ENCODE assay signal across 16 cellular contexts in genomic region chr11:2564008-2564530, GRCh38.
"Had no signal": no experiment of that assay in that cellular context is flagged by ENCODE, and none has a peak within 500 bp of the region (broad histone marks: within the 10 kb centered on the region; RNA-seq: fewer than 3 reads in every experiment).

No MANE protein-coding gene starts in this region.

- H3K27me3 Mint-ChIP-seq: activated naive CD8-positive, alpha-beta T cell treated with anti-CD3 and anti-CD28 coated beads, Interleukin-2, amount 10 ng/mL, durations not matched to agents 7 days and 5 days; memory B cell had no signal

- H3K27ac ChIP-seq: neural progenitor cell, upper lobe of right lung had no signal

- H3K4me3 Mint-ChIP-seq: activated naive CD8-positive, alpha-beta T cell treated with anti-CD3 and anti-CD28 coated beads, Interleukin-2, amount 10 ng/mL, durations not matched to agents 7 days and 5 days; immature natural killer cell; memory B cell; neural progenitor cell; T-helper 1 cell treated with Interleukin-12 subunit alpha and Interleukin-12 subunit beta and Interleukin-4 antibody, amounts not matched to agents 30 μg/mL and 1 μg/mL, for 36 hours; WTC11 had no signal

- ATAC-seq: WTC11 had no signal

- H3K36me3 ChIP-seq: neural progenitor cell, upper lobe of right lung had no signal

- H3K9me3 Mint-ChIP-seq: activated naive CD8-positive, alpha-beta T cell treated with anti-CD3 and anti-CD28 coated beads, Interleukin-2, amount 10 ng/mL, durations not matched to agents 7 days and 5 days; immature natural killer cell; memory B cell; neural progenitor cell; T-helper 1 cell treated with Interleukin-12 subunit alpha and Interleukin-12 subunit beta and Interleukin-4 antibody, amounts not matched to agents 30 μg/mL and 1 μg/mL, for 36 hours; WTC11 had no signal

- H3K36me3 Mint-ChIP-seq: activated naive CD8-positive, alpha-beta T cell treated with anti-CD3 and anti-CD28 coated beads, Interleukin-2, amount 10 ng/mL, durations not matched to agents 7 days and 5 days; immature natural killer cell; neural progenitor cell; WTC11 had no signal

- H3K27me3 ChIP-seq: upper lobe of right lung had no signal

- H3K4me1 Mint-ChIP-seq: activated naive CD8-positive, alpha-beta T cell treated with anti-CD3 and anti-CD28 coated beads, Interleukin-2, amount 10 ng/mL, durations not matched to agents 7 days and 5 days; neural progenitor cell; WTC11 had no signal

- H3K4me3 ChIP-seq: neural progenitor cell, upper lobe of right lung had no signal

- DNase-seq: activated naive CD4-positive, alpha-beta T cell; activated T-cell treated with anti-CD3 and anti-CD28 coated beads, Interleukin-2, amount 50 U/mL, for 1 hour; effector CD4-positive, alpha-beta T cell; foreskin fibroblast; immature natural killer cell; retina; stimulated activated CD4-positive, alpha-beta T cell treated with anti-CD3 and anti-CD28 coated beads, Interleukin-4, amount 100 ng/mL, for 24 hours; stimulated activated naive CD4-positive, alpha-beta T cell treated with Interleukin-2 at 50 U/mL for 16 hours; T1000 had no signal

- H3K9me3 ChIP-seq: upper lobe of right lung had no signal

- H3K27ac Mint-ChIP-seq: activated naive CD8-positive, alpha-beta T cell treated with anti-CD3 and anti-CD28 coated beads, Interleukin-2, amount 10 ng/mL, durations not matched to agents 7 days and 5 days; immature natural killer cell; memory B cell; progenitor cell of endocrine pancreas; T-helper 1 cell treated with Interleukin-12 subunit alpha and Interleukin-12 subunit beta and Interleukin-4 antibody, amounts not matched to agents 30 μg/mL and 1 μg/mL, for 36 hours; WTC11 had no signal

- H3K4me1 ChIP-seq: upper lobe of right lung had no signal
